26 cellular contexts compared by ENCODE assay signal in the genomic region with DNA sequence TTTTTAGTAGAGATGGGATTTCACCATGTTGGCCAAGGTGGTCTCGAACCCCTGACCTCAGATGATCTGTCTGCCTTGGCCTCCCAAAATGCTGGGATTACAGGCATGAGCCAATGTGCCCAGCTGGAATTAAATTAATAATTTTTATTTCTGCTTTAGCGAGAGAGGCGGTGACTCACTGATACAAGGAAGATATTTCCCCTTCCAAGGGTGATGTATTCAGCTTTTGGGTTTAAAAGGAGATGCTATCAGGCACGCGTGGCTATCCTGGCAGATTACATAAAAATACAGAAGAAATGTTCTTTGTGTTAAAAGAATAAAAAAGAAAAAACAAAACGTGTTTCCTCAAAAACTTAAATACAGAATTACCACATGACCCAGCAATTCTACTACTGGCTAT.
"Had no signal": no experiment of that assay in that cellular context is flagged by ENCODE, and none has a peak within 500 bp of the region (broad histone marks: within the 10 kb centered on the region; RNA-seq: fewer than 3 reads in every experiment).

No MANE protein-coding gene starts in this region.

- H3K4me3 ChIP-seq: SJCRH30 had no signal

- FAIRE-seq: astrocyte had no signal

- H3K36me3 ChIP-seq: SJCRH30 had no signal

- ATAC-seq: activated naive CD4-positive, alpha-beta T cell treated with anti-CD3 and anti-CD28 coated beads, Interleukin-2, amount 50 U/mL, for 72 hours; activated naive CD8-positive, alpha-beta T cell treated with anti-CD3 and anti-CD28 coated beads, Interleukin-2, amount 50 U/mL, for 24 hours; activated T-cell treated with anti-CD3 and anti-CD28 coated beads, Interleukin-2, amount 50 U/mL, for 4 hours; Panc1 had no signal

- DNase-seq: activated CD4-positive, alpha-beta memory T cell treated with anti-CD3 and anti-CD28 coated beads for 36 hours; activated CD4-positive, alpha-beta T cell treated with anti-CD3 and anti-CD28 coated beads, Interleukin-2, amount 10 ng/mL, durations not matched to agents 7 days and 5 days; activated CD4-positive, CD25-positive, alpha-beta regulatory T cell; activated CD8-positive, alpha-beta memory T cell treated with anti-CD3 and anti-CD28 coated beads for 24 hours; activated effector memory CD4-positive, alpha-beta T cell treated with anti-CD3 and anti-CD28 coated beads, Interleukin-2, amount 50 U/mL, for 16 hours; activated naive CD4-positive, alpha-beta T cell treated with Interleukin-2 at 50 U/mL for 16 hours; activated naive CD8-positive, alpha-beta T cell treated with anti-CD3 and anti-CD28 coated beads, Interleukin-2, amount 50 U/mL, for 24 hours; activated T-cell treated with anti-CD3 and anti-CD28 coated beads, Interleukin-2, amount 50 U/mL, for 4 hours; amniotic stem cell; cortex of kidney; MM.1S; NCI-H1048; NCI-H146; NCI-H187 treated with DMSO at 0.1 percent for 48 hours; NCI-H2171; NCI-H345; NCI-H510A; NCI-H526 treated with DMSO at 0.1 percent for 48 hours; NCI-H82; Right ventricle myocardium superior; SJCRH30 had no signal

- H3K27me3 ChIP-seq: SJCRH30 had no signal

- H3K27ac ChIP-seq: RWPE1, SJCRH30, VCaP had no signal

- H3K9me3 ChIP-seq: SJCRH30 had no signal
